ENCODE assay signal across 27 cellular contexts in the genomic region with DNA sequence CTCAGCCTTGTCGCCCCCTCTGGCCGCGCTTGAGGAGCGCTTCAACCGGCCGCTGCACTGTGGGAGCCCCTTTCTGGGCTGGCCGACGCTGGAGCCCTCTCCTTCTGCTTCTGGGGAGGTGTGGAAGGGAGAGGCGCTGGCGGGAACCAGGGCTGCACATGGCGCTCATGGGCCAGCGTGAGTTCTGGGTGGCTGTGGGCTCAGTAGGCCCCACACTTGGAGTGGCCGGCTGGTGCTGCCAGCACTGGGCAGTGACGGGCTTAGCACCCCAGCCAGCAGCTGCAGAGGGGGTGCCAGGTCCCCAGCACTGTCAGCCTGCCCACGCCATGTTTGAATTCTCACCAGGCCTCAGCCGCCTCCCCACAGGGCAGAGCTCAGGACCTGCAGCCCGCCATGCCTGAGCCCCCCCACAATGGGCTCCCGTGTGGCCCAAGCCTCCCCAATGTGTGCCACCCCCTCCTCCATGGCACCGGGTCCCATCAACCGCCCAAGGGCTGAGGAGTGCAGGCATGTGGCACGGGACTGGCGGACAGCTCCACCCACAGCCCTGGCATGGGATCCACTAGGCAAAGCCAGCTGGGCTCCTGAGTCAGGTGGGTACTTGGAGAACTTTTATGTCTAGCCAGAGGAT.
"Had no signal": no experiment of that assay in that cellular context is flagged by ENCODE, and none has a peak within 500 bp of the region (broad histone marks: within the 10 kb centered on the region; RNA-seq: fewer than 3 reads in every experiment).

No MANE protein-coding gene starts in this region.

- ATAC-seq: activated CD8-positive, alpha-beta T cell treated with anti-CD3 and anti-CD28 coated beads for 36 hours; Panc1 had no signal

- H3K4me1 ChIP-seq: SJSA1 had no signal

- H3K4me1 Mint-ChIP-seq: activated CD4-positive, alpha-beta T cell treated with anti-CD3 and anti-CD28 coated beads, Interleukin-2, amount 10 ng/mL, durations not matched to agents 24 days and 14 days; activated naive CD4-positive, alpha-beta T cell treated with anti-CD3 and anti-CD28 coated beads, Interleukin-2, amount 50 U/mL, for 24 hours had no signal

- H3K36me3 ChIP-seq: brain microvascular endothelial cell, MG63, SJSA1 had no signal

- H3K27ac Mint-ChIP-seq: activated CD4-positive, alpha-beta T cell treated with anti-CD3 and anti-CD28 coated beads, Interleukin-2, amount 10 ng/mL, durations not matched to agents 24 days and 14 days; activated CD8-positive, alpha-beta T cell treated with anti-CD3 and anti-CD28 coated beads for 36 hours; activated naive CD4-positive, alpha-beta T cell treated with anti-CD3 and anti-CD28 coated beads, Interleukin-2, amount 50 U/mL, for 24 hours; activated T-helper 2 cell treated with anti-CD3 and anti-CD28 coated beads, Interferon-gamma antibody, Interleukin-2, Interleukin-4, amounts not matched to agents 10 μg/mL and 5 μg/mL and 100 μg/mL, durations not matched to agents 14 hours and 24 hours and 36 hours; T-helper 1 cell treated with Interleukin-12 subunit alpha and Interleukin-12 subunit beta and Interleukin-4 antibody, amounts not matched to agents 30 μg/mL and 1 μg/mL, for 36 hours; T-helper 2 cell treated with Interferon-gamma antibody and Interleukin-4, amounts not matched to agents 5 μg/mL and 100 μg/mL, for 36 hours had no signal

- H3K4me3 ChIP-seq: MG63, SJSA1 had no signal

- H3K9me3 ChIP-seq: MG63, SK-N-SH had no signal

- DNase-seq: activated CD4-positive, alpha-beta T cell treated with anti-CD3 and anti-CD28 coated beads, Interleukin-2, amount 10 ng/mL, durations not matched to agents 24 days and 14 days; activated CD4-positive, alpha-beta T cell treated with anti-CD3 and anti-CD28 coated beads, Interleukin-2, amount 50 U/mL, for 4 hours; activated CD8-positive, alpha-beta T cell treated with anti-CD3 and anti-CD28 coated beads for 36 hours; activated gamma-delta T cell; activated naive CD4-positive, alpha-beta T cell treated with Interleukin-2 at 50 U/mL for 16 hours; activated T-cell treated with anti-CD3 and anti-CD28 coated beads, Interleukin-2, amount 50 U/mL, for 1 hour; anterior cingulate cortex; brain microvascular endothelial cell; central memory CD4-positive, alpha-beta T cell; Kasumi-1; KG1; MG63; NCI-H1048; NCI-H1105 treated with DMSO at 0.1 percent for 48 hours; NCI-H1436; NCI-H1694 treated with DMSO at 0.1 percent for 48 hours; NCI-H2029; NCI-H345; NCI-H524 treated with DMSO at 0.1 percent for 48 hours; SHP77 treated with DMSO at 0.1 percent for 48 hours; SK-N-SH had no signal

- H3K27me3 ChIP-seq: brain microvascular endothelial cell, MG63, SJSA1 had no signal

- H3K4me3 Mint-ChIP-seq: activated CD4-positive, alpha-beta T cell treated with anti-CD3 and anti-CD28 coated beads, Interleukin-2, amount 10 ng/mL, durations not matched to agents 24 days and 14 days; activated CD8-positive, alpha-beta T cell treated with anti-CD3 and anti-CD28 coated beads for 36 hours; activated naive CD4-positive, alpha-beta T cell treated with anti-CD3 and anti-CD28 coated beads, Interleukin-2, amount 50 U/mL, for 24 hours; T-helper 1 cell treated with Interleukin-12 subunit alpha and Interleukin-12 subunit beta and Interleukin-4 antibody, amounts not matched to agents 30 μg/mL and 1 μg/mL, for 36 hours; T-helper 2 cell treated with Interferon-gamma antibody and Interleukin-4, amounts not matched to agents 5 μg/mL and 100 μg/mL, for 36 hours had no signal

- H3K27me3 Mint-ChIP-seq: activated CD4-positive, alpha-beta T cell treated with anti-CD3 and anti-CD28 coated beads, Interleukin-2, amount 10 ng/mL, durations not matched to agents 24 days and 14 days; activated CD8-positive, alpha-beta T cell treated with anti-CD3 and anti-CD28 coated beads for 36 hours; activated naive CD4-positive, alpha-beta T cell treated with anti-CD3 and anti-CD28 coated beads, Interleukin-2, amount 50 U/mL, for 24 hours had no signal

- H3K27ac ChIP-seq: brain microvascular endothelial cell, SJSA1 had no signal
